ENCODE assay signal across 23 cellular contexts in the genomic region with DNA sequence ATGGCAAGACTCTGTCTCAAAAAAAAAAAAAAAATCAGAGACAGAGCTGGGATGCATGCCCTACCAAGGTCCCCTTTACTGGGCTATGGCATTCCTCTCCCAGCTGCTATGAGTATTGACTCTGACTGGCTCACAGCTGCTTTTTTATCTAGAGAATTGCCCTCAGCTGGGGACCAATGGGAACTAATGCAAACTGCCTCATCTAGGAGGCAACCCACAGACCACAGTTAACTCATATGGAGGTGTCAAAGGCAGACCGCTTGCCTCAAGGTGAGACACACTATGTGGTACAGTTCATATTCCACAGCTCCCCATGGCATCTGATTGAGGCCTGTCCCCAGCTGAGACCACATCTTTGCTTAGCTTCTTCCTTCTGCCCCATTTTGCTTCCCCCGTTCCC.
DNase-seq lines count a peak whose midpoint lies in the region; ATAC-seq and TF ChIP-seq lines count a peak whose summit lies in the region.
"Had no signal": no experiment of that assay in that cellular context is flagged by ENCODE, and none has a peak within 500 bp of the region (broad histone marks: within the 10 kb centered on the region; RNA-seq: fewer than 3 reads in every experiment).

No MANE protein-coding gene starts in this region.

- no peak for TF ChIP-seq CTCF in DND-41 (IDR thresholded peaks at IDR 0.05; ENCODE audit: borderline replicate concordance, extremely low read depth, low read length, poor library complexity, severe bottlenecking)
- no peak for TF ChIP-seq CTCF in natural killer cell (IDR thresholded peaks at IDR 0.05)

- no peaks in the 10 kb centered on the region for H3K36me3 ChIP-seq in DND-41 (ENCODE audit: insufficient read depth, low read length)
- H3K36me3 ChIP-seq: brain microvascular endothelial cell, esophagus muscularis mucosa, gastrocnemius medialis, spleen, upper lobe of right lung had no signal

- H3K9me3 Mint-ChIP-seq in activated CD8-positive, alpha-beta memory T cell treated with anti-CD3 and anti-CD28 coated beads, Interleukin-2, amount 10 ng/mL, durations not matched to agents 7 days and 5 days (ENCODE audit: low read depth) = no peaks in the 10 kb centered on the region
- H3K9me3 Mint-ChIP-seq in activated naive CD8-positive, alpha-beta T cell treated with anti-CD3 and anti-CD28 coated beads, Interleukin-2, amount 50 U/mL, for 24 hours = peaks cover 7% of the 10 kb centered on the region
- H3K9me3 Mint-ChIP-seq in natural killer cell = no peaks in the 10 kb centered on the region

- H3K4me1 Mint-ChIP-seq in activated CD8-positive, alpha-beta memory T cell treated with anti-CD3 and anti-CD28 coated beads, Interleukin-2, amount 10 ng/mL, durations not matched to agents 7 days and 5 days = peaks cover 39% of the 10 kb centered on the region
- peaks cover 43% of the 10 kb centered on the region for H3K4me1 Mint-ChIP-seq in activated naive CD8-positive, alpha-beta T cell treated with anti-CD3 and anti-CD28 coated beads, Interleukin-2, amount 50 U/mL, for 24 hours
- H3K4me1 Mint-ChIP-seq in natural killer cell = peaks cover 55 to 62% of the 10 kb centered on the region in 2 donors

- H3K27me3 Mint-ChIP-seq in activated CD8-positive, alpha-beta memory T cell treated with anti-CD3 and anti-CD28 coated beads, Interleukin-2, amount 10 ng/mL, durations not matched to agents 7 days and 5 days = no peaks in the 10 kb centered on the region
- no peaks in the 10 kb centered on the region for H3K27me3 Mint-ChIP-seq in activated naive CD8-positive, alpha-beta T cell treated with anti-CD3 and anti-CD28 coated beads, Interleukin-2, amount 50 U/mL, for 24 hours
- H3K27me3 Mint-ChIP-seq in natural killer cell (ENCODE audit: low read depth in 2 of 2) = no peaks in the 10 kb centered on the region

- intact Hi-C loops in natural killer cell (cut with micrococcal nuclease) = no loop called here
- intact Hi-C loops in cardiac septum (cut with DNase I) = no loop called here
- intact Hi-C loops in sciatic nerve (cut with DNase I) = no loop called here

- no peak overlapping the region for H3K4me3 Mint-ChIP-seq in activated CD8-positive, alpha-beta memory T cell treated with anti-CD3 and anti-CD28 coated beads, Interleukin-2, amount 10 ng/mL, durations not matched to agents 7 days and 5 days
- H3K4me3 Mint-ChIP-seq in activated naive CD8-positive, alpha-beta T cell treated with anti-CD3 and anti-CD28 coated beads, Interleukin-2, amount 50 U/mL, for 24 hours = no peak overlapping the region
- peak overlapping the region; percentile 14 for H3K4me3 Mint-ChIP-seq in natural killer cell

- H3K27ac ChIP-seq in DND-41 (ENCODE audit: low read length) = no peak overlapping the region
- H3K27ac ChIP-seq: brain microvascular endothelial cell, esophagus muscularis mucosa, gastrocnemius medialis, spleen, upper lobe of right lung had no signal

- no peak overlapping the region for H3K9ac ChIP-seq in DND-41 (ENCODE audit: low read depth, low read length)

- H3K4me3 ChIP-seq in DND-41 (ENCODE audit: low read depth in 1 of 2, low read length in 2 of 2) = no peak overlapping the region
- H3K4me3 ChIP-seq: esophagus muscularis mucosa, gastrocnemius medialis, spleen, upper lobe of right lung had no signal

- CTCF ChIA-PET in activated CD8-positive, alpha-beta memory T cell treated with anti-CD3 and anti-CD28 coated beads, Interleukin-2, amount 10 ng/mL, durations not matched to agents 7 days and 5 days (lab: Charles Lee) = interaction anchor here (0.6 to 1.2 kb wide), 5 partner anchors 13 to 193 kb away, joined by 3 read pairs; no protein-coding TSS in a partner anchor

- DNase-seq in activated CD8-positive, alpha-beta memory T cell treated with anti-CD3 and anti-CD28 coated beads, Interleukin-2, amount 10 ng/mL, durations not matched to agents 7 days and 5 days = peak; percentile 83
- DNase-seq in activated CD8-positive, alpha-beta memory T cell treated with anti-CD3 and anti-CD28 coated beads for 24 hours = no peak
- DNase-seq in DND-41 (peak; percentile 35), natural killer cell (peak; percentile 33), pons (ENCODE audit: low spot score) (no peak), cardiac septum (ENCODE audit: low spot score) (no peak), sciatic nerve (ENCODE audit: low spot score) (no peak)
- peak; percentile 30 for DNase-seq in activated naive CD8-positive, alpha-beta T cell treated with anti-CD3 and anti-CD28 coated beads, Interleukin-2, amount 50 U/mL, for 24 hours
- DNase-seq: activated CD4-positive, CD25-positive, alpha-beta regulatory T cell; brain microvascular endothelial cell; COR-L47; DMS79 treated with DMSO at 0.1 percent for 48 hours; gastrocnemius medialis; kidney glomerular epithelial cell; NCI-H1092 treated with DMSO at 0.1 percent for 48 hours; NCI-H2029; nucleus accumbens; Right ventricle myocardium superior; spleen; stimulated activated CD4-positive, alpha-beta T cell treated with anti-CD3 and anti-CD28 coated beads, Interleukin-4, amount 100 ng/mL, for 1 hour; T1000; upper lobe of right lung had no signal

- H3K4me1 ChIP-seq in DND-41 (ENCODE audit: insufficient read depth, low read length) = peaks cover 11% of the 10 kb centered on the region
- H3K4me1 ChIP-seq: esophagus muscularis mucosa, gastrocnemius medialis, upper lobe of right lung had no signal

- H3K36me3 Mint-ChIP-seq in activated CD8-positive, alpha-beta memory T cell treated with anti-CD3 and anti-CD28 coated beads, Interleukin-2, amount 10 ng/mL, durations not matched to agents 7 days and 5 days = peaks cover 15% of the 10 kb centered on the region
- H3K36me3 Mint-ChIP-seq in activated naive CD8-positive, alpha-beta T cell treated with anti-CD3 and anti-CD28 coated beads, Interleukin-2, amount 50 U/mL, for 24 hours (ENCODE audit: low read depth) = no peaks in the 10 kb centered on the region
- no peaks in the 10 kb centered on the region for H3K36me3 Mint-ChIP-seq in natural killer cell

- no peaks in the 10 kb centered on the region for H3K79me2 ChIP-seq in DND-41 (ENCODE audit: insufficient read depth, low read length)

- ATAC-seq in activated CD8-positive, alpha-beta memory T cell treated with anti-CD3 and anti-CD28 coated beads, Interleukin-2, amount 10 ng/mL, durations not matched to agents 7 days and 5 days = peak; percentile 90
- peak; percentile 84 for ATAC-seq in DND-41 (ENCODE audit: insufficient read depth, low read depth)
- ATAC-seq in activated naive CD8-positive, alpha-beta T cell treated with anti-CD3 and anti-CD28 coated beads, Interleukin-2, amount 50 U/mL, for 24 hours = peak; percentile 97
- ATAC-seq in natural killer cell = peak; percentile 58 to 94 (median 80)
- ATAC-seq in sciatic nerve = no peak
- ATAC-seq: gastrocnemius medialis, upper lobe of right lung had no signal

- H3K27ac Mint-ChIP-seq in activated CD8-positive, alpha-beta memory T cell treated with anti-CD3 and anti-CD28 coated beads, Interleukin-2, amount 10 ng/mL, durations not matched to agents 7 days and 5 days = no peak overlapping the region
- H3K27ac Mint-ChIP-seq in activated naive CD8-positive, alpha-beta T cell treated with anti-CD3 and anti-CD28 coated beads, Interleukin-2, amount 50 U/mL, for 24 hours = no peak overlapping the region
- peak overlapping the region in 1 of 2 donors; percentile 29 for H3K27ac Mint-ChIP-seq in natural killer cell

- H3K27me3 ChIP-seq in DND-41 (ENCODE audit: insufficient read depth, low read length, poor library complexity) = no peaks in the 10 kb centered on the region
- H3K27me3 ChIP-seq: brain microvascular endothelial cell, esophagus muscularis mucosa, gastrocnemius medialis, spleen, upper lobe of right lung had no signal

- no peaks in the 10 kb centered on the region for H3K9me3 ChIP-seq in DND-41 (ENCODE audit: insufficient read depth, low read length, severe bottlenecking)
- H3K9me3 ChIP-seq: esophagus muscularis mucosa, gastrocnemius medialis, spleen, upper lobe of right lung had no signal

- H2AFZ ChIP-seq in DND-41 (ENCODE audit: low read depth, low read length) = no peak overlapping the region

- no peak overlapping the region for H3K4me2 ChIP-seq in DND-41 (ENCODE audit: insufficient read depth, low read length)

- no peaks in the 10 kb centered on the region for H4K20me1 ChIP-seq in DND-41 (ENCODE audit: insufficient read depth, low read length)

Comparison
In these comparisons a context has a peak if more than half of its experiments do, and no peak if none do; other contexts are left out.
1. DNase-seq: peak in activated CD8-positive, alpha-beta memory T cell treated with anti-CD3 and anti-CD28 coated beads, Interleukin-2, amount 10 ng/mL, durations not matched to agents 7 days and 5 days (single experiment), DND-41 (single experiment), activated naive CD8-positive, alpha-beta T cell treated with anti-CD3 and anti-CD28 coated beads, Interleukin-2, amount 50 U/mL, for 24 hours (single experiment) and natural killer cell (single experiment); none in activated CD8-positive, alpha-beta memory T cell treated with anti-CD3 and anti-CD28 coated beads for 24 hours (single experiment), pons (single experiment), cardiac septum (single experiment) and sciatic nerve (single experiment).